Comparison of ENCODE assay signal across 18 cellular contexts in genomic region chr22:45151503-45151902, GRCh38. TPM values are rescaled to one million over a fixed set of nuclear protein-coding genes. Genes with fewer than 3 reads are reported as not detected.
DNase-seq lines count a peak whose midpoint lies in the region; ATAC-seq and TF ChIP-seq lines count a peak whose summit lies in the region.
"Had no signal": no experiment of that assay in that cellular context is flagged by ENCODE, and none has a peak within 500 bp of the region (broad histone marks: within the 10 kb centered on the region; RNA-seq: fewer than 3 reads in every experiment).

No MANE protein-coding gene starts in this region.

- TF ChIP-seq CTCF in Calu3 (IDR thresholded peaks at IDR 0.05; ENCODE audit: unreplicated experiment) (no peak), osteoblast (IDR thresholded peaks at IDR 0.05; ENCODE audit: extremely low read depth, low read depth, low read length) (no peak)

- H3K36me3 ChIP-seq in BLaER1 (peaks cover 25% of the 10 kb centered on the region), osteoblast (ENCODE audit: insufficient read depth, low read length) (peaks cover 26% of the 10 kb centered on the region)

- no peak overlapping the region for H2AFZ ChIP-seq in osteoblast (ENCODE audit: low read length)
- H2AFZ ChIP-seq: GM23248 had no signal

- H4K20me1 ChIP-seq in BLaER1 (no peaks in the 10 kb centered on the region), osteoblast (ENCODE audit: insufficient read depth, low read length) (peaks cover 4% of the 10 kb centered on the region)

- H3K36me3 Mint-ChIP-seq in Calu3 (ENCODE audit: insufficient read depth, unreplicated experiment) = peaks cover 35% of the 10 kb centered on the region
- H3K36me3 Mint-ChIP-seq in activated T-helper 17 cell treated with anti-CD3 and anti-CD28 coated beads, Interleukin-2, amount 50 U/mL, for 72 hours (ENCODE audit: low read depth) = peaks cover 72% of the 10 kb centered on the region

- intact Hi-C loops in Calu3 (cut with micrococcal nuclease; ENCODE audit: unreplicated experiment) = loop anchor here (10.0 kb wide), 1 partner anchor 47 kb away; no protein-coding TSS in a partner anchor

- DNase-seq in Calu3 (no peak), osteoblast (ENCODE audit: insufficient read length, low spot score, missing footprints) (no peak), HT-29 (ENCODE audit: low spot score) (no peak)
- peak; percentile 54 for DNase-seq in Jurkat, Clone E6-1 (ENCODE audit: low read depth, low spot score)
- DNase-seq in stimulated activated CD8-positive, alpha-beta memory T cell treated with anti-CD3 and anti-CD28 coated beads, Interleukin-4, amount 100 ng/mL, for 48 hours = no peak
- DNase-seq: CD4-positive, alpha-beta T cell; CD8-positive, alpha-beta memory T cell; DMS53; DMS79 treated with DMSO at 0.1 percent for 48 hours; GF-D8; GM23248; H7; HCEC 1CT had no signal

- no peak overlapping the region for H3K27ac ChIP-seq in BLaER1
- H3K27ac ChIP-seq in osteoblast (ENCODE audit: low read depth, low read length) = no peak overlapping the region
- H3K27ac ChIP-seq: GM23248 had no signal

- peak overlapping the region; percentile 23 for H3K27ac Mint-ChIP-seq in Calu3 (ENCODE audit: unreplicated experiment)
- H3K27ac Mint-ChIP-seq in activated T-helper 17 cell treated with anti-CD3 and anti-CD28 coated beads, Interleukin-2, amount 50 U/mL, for 72 hours = peak overlapping the region; percentile 4
- H3K27ac Mint-ChIP-seq: B cell; CD14-positive monocyte; CD4-positive, alpha-beta T cell had no signal

- H3K4me2 ChIP-seq in BLaER1 (peak overlapping the region; percentile 27), osteoblast (ENCODE audit: insufficient read depth, low read length) (no peak overlapping the region)

- H3K27me3 ChIP-seq in BLaER1 = no peaks in the 10 kb centered on the region
- no peaks in the 10 kb centered on the region for H3K27me3 ChIP-seq in osteoblast (ENCODE audit: insufficient read depth, low read length)
- H3K27me3 ChIP-seq: BLaER1 treated with 17β-estradiol and CSF1 and Interleukin-3, amounts not matched to agents 10 nM and 100 nM had no signal

- H3K27me3 Mint-ChIP-seq in Calu3 (ENCODE audit: unreplicated experiment) = no peaks in the 10 kb centered on the region
- no peaks in the 10 kb centered on the region for H3K27me3 Mint-ChIP-seq in activated T-helper 17 cell treated with anti-CD3 and anti-CD28 coated beads, Interleukin-2, amount 50 U/mL, for 72 hours
- H3K27me3 Mint-ChIP-seq: B cell; CD4-positive, alpha-beta T cell; CD8-positive, alpha-beta memory T cell had no signal

- no peak for ATAC-seq in activated T-helper 17 cell treated with anti-CD3 and anti-CD28 coated beads, Interleukin-2, amount 50 U/mL, for 72 hours (replicated peaks)

- no peak overlapping the region for H3K4me3 Mint-ChIP-seq in Calu3 (ENCODE audit: low read depth, unreplicated experiment)
- H3K4me3 Mint-ChIP-seq in activated T-helper 17 cell treated with anti-CD3 and anti-CD28 coated beads, Interleukin-2, amount 50 U/mL, for 72 hours = no peak overlapping the region
- H3K4me3 Mint-ChIP-seq: B cell; CD14-positive monocyte; CD4-positive, alpha-beta T cell; CD8-positive, alpha-beta memory T cell had no signal

- H3K4me1 ChIP-seq in BLaER1 = peaks cover 18% of the 10 kb centered on the region
- peaks cover 17% of the 10 kb centered on the region for H3K4me1 ChIP-seq in osteoblast (ENCODE audit: insufficient read depth, low read length)

- H3K4me1 Mint-ChIP-seq in Calu3 (ENCODE audit: low read depth, unreplicated experiment) = peaks cover 20% of the 10 kb centered on the region
- peaks cover 7% of the 10 kb centered on the region for H3K4me1 Mint-ChIP-seq in activated T-helper 17 cell treated with anti-CD3 and anti-CD28 coated beads, Interleukin-2, amount 50 U/mL, for 72 hours
- H3K4me1 Mint-ChIP-seq: B cell had no signal

- no TSS peak for BruUV-seq in Calu3 (replicated peaks; lab: Mats Ljungman, UMichigan)

- 0 out of 2 replicates have a peak overlapping the region, but pooled peaks have one; percentile 16 for H3K9ac ChIP-seq in BLaER1
- H3K9ac ChIP-seq: BLaER1 treated with 17β-estradiol and CSF1 and Interleukin-3, amounts not matched to agents 10 nM and 100 nM; GM23248 had no signal

- H3K9me3 Mint-ChIP-seq in Calu3 (ENCODE audit: low read depth, unreplicated experiment) = no peaks in the 10 kb centered on the region
- no peaks in the 10 kb centered on the region for H3K9me3 Mint-ChIP-seq in activated T-helper 17 cell treated with anti-CD3 and anti-CD28 coated beads, Interleukin-2, amount 50 U/mL, for 72 hours
- H3K9me3 Mint-ChIP-seq: CD14-positive monocyte; CD4-positive, alpha-beta T cell; CD8-positive, alpha-beta memory T cell had no signal

- H3K9me3 ChIP-seq in BLaER1 = no peaks in the 10 kb centered on the region
- H3K9me3 ChIP-seq in osteoblast (ENCODE audit: low read depth, low read length) = no peaks in the 10 kb centered on the region
- H3K9me3 ChIP-seq: BLaER1 treated with 17β-estradiol and CSF1 and Interleukin-3, amounts not matched to agents 10 nM and 100 nM had no signal

- peaks cover 61% of the 10 kb centered on the region for H3K79me2 ChIP-seq in osteoblast (ENCODE audit: insufficient read depth, low read length)

- CTCF ChIA-PET in Calu3 (lab: Charles Lee) = interaction anchor here (0.7 kb wide), 1 partner anchor 233 kb away, joined by 3 read pairs; no protein-coding TSS in a partner anchor

- H3K4me3 ChIP-seq in BLaER1 (no peak overlapping the region), osteoblast (ENCODE audit: insufficient read depth, low read length) (no peak overlapping the region)
- H3K4me3 ChIP-seq in Jurkat, Clone E6-1 (ENCODE audit: low read length) = no peak overlapping the region
- H3K4me3 ChIP-seq: BLaER1 treated with 17β-estradiol and CSF1 and Interleukin-3, amounts not matched to agents 10 nM and 100 nM; GM23248 had no signal

RNA-seq across cellular contexts. Expression of gene NUP50, which starts 12.2 kb away (rescaled TPM):
- total RNA-seq in Calu3 (2022) (107 and 115 TPM in 2 replicates), osteoblast (34.8 and 54.3 TPM in 2 replicates)
- 85.6 TPM for polyA plus RNA-seq in Jurkat, Clone E6-1 (2012; ENCODE audit: insufficient read depth, insufficient read length)
- 100 to 1,000 TPM in 1 of 2 donors, 10 to 100 TPM in 1; 98.4 to 163 TPM for total RNA-seq in activated T-helper 17 cell treated with anti-CD3 and anti-CD28 coated beads, Interleukin-2, amount 50 U/mL, for 72 hours
- 70.9 and 121 TPM in 2 replicates for total RNA-seq in HT-29 (2014; rRNA removed; shearing (Covaris generic))
